In genomic region chr5:106408141-106408540, GRCh38 we compare ENCODE assay signal across 16 cellular contexts.
"Had no signal": no experiment of that assay in that cellular context is flagged by ENCODE, and none has a peak within 500 bp of the region (broad histone marks: within the 10 kb centered on the region; RNA-seq: fewer than 3 reads in every experiment).

No MANE protein-coding gene starts in this region.

- H3K27ac ChIP-seq: coronary artery, heart left ventricle, psoas muscle, skin epidermis, suprapubic skin, thyroid gland had no signal

- H3K4me3 ChIP-seq: coronary artery, heart left ventricle, psoas muscle, skin epidermis, suprapubic skin, thyroid gland had no signal

- H3K9me3 ChIP-seq: heart left ventricle, psoas muscle, suprapubic skin, thyroid gland had no signal

- H3K9me3 Mint-ChIP-seq: endodermal cell, nephron, type B pancreatic cell had no signal

- H3K27me3 ChIP-seq: heart left ventricle, suprapubic skin, thyroid gland had no signal

- H3K27me3 Mint-ChIP-seq: naive B cell, type B pancreatic cell had no signal

- H3K36me3 Mint-ChIP-seq: naive B cell, type B pancreatic cell had no signal

- H3K4me1 ChIP-seq: heart left ventricle, psoas muscle, suprapubic skin, thyroid gland had no signal

- H3K4me3 Mint-ChIP-seq: endodermal cell, naive B cell, nephron, type B pancreatic cell had no signal

- H3K27ac Mint-ChIP-seq: endodermal cell, naive B cell, nephron, type B pancreatic cell had no signal

- H3K4me1 Mint-ChIP-seq: endodermal cell, naive B cell, nephron had no signal

- DNase-seq: effector CD4-positive, alpha-beta T cell; endodermal cell; heart left ventricle; hippocampal formation; kidney glomerular epithelial cell; mesendoderm; naive B cell; psoas muscle; stimulated activated naive CD4-positive, alpha-beta T cell treated with Interleukin-2 at 50 U/mL for 16 hours; thyroid gland had no signal

- ATAC-seq: heart left ventricle, psoas muscle, sciatic nerve had no signal

- H3K36me3 ChIP-seq: heart left ventricle, suprapubic skin, thyroid gland had no signal
